In the genomic region with DNA sequence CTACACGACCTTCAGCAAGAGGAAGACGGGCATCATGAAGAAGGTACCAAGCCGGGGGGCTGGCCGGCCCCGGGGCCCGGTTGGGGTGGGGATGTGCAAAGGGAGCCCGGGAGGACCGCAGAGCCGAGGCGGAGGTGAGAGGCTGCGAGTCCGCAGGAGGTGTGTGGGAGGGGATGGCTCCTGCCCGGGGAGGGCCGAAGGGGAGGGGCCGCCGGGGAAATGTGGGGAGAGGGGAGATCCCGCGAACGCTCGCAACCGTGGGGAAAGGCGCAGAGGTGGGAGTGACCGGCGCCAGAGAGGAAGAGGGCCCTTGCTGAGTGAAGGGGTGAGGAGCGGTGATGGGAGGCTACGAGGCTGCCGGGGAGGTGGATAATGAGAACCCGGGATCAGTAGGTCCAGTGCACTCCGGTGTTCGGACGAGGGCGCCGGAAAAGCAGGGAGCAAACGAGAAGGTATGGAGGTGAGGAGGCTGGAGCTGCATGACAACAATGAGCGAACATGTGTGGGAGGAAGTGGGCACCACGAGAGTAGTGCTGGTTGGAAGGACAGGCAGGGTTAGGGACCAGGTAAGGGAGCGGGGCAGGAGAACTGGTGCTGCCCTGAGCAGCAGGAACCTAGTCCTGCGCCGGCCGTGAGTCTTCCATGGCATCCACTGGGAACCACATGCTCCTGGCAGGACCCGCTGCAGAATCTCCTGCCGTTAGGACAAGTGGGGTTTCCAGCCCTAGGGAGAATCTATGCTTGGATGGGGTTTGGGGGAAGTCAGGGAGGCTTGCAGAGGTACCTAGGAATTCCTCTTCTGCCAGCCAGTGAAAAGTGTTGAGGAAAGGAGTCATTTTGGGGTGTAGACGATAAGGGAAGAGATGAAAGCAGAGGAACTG, we compare ENCODE assay signal across 8 cellular contexts. TPM values are rescaled to one million over a fixed set of nuclear protein-coding genes. Genes with fewer than 3 reads are reported as not detected.
DNase-seq lines count a peak whose midpoint lies in the region; ATAC-seq and TF ChIP-seq lines count a peak whose summit lies in the region.

No MANE protein-coding gene starts in this region.

- intact Hi-C loops in cardiac septum (cut with DNase I), result loop anchor here (2.0 kb wide), 1 partner anchor 196 kb away; the partner anchor contains the start of gene ZNF318
- intact Hi-C loops in activated naive CD4-positive, alpha-beta T cell treated with anti-CD3 and anti-CD28 coated beads for 36 hours (cut with micrococcal nuclease), result loop anchor here (5.0 kb wide), 4 partner anchors 400 to 1125 kb away; partner anchors contain the start of genes GTPBP2, POLH and XPO5
- intact Hi-C loops in upper lobe of right lung (cut with DNase I), result no loop called here

- peak overlapping the region; percentile 99 for H3K27ac ChIP-seq in cardiac muscle cell
- peak overlapping the region; percentile 93 to 99 (median 98) for H3K27ac ChIP-seq in Peyer's patch
- H3K27ac ChIP-seq in osteoblast (ENCODE audit: low read depth, low read length), result peak overlapping the region; percentile 92
- peak overlapping the region; percentile 90 for H3K27ac ChIP-seq in upper lobe of right lung

- peak overlapping the region; percentile 90 for H3K4me3 Mint-ChIP-seq in activated naive CD4-positive, alpha-beta T cell treated with anti-CD3 and anti-CD28 coated beads for 36 hours
- H3K4me3 Mint-ChIP-seq in glutamatergic neuron (ENCODE audit: unreplicated experiment), result peak overlapping the region; percentile 100

- no peaks in the 10 kb centered on the region for H3K27me3 Mint-ChIP-seq in activated naive CD4-positive, alpha-beta T cell treated with anti-CD3 and anti-CD28 coated beads for 36 hours (ENCODE audit: low read depth)
- peaks cover 17% of the 10 kb centered on the region for H3K27me3 Mint-ChIP-seq in glutamatergic neuron (ENCODE audit: unreplicated experiment)

- CTCF ChIA-PET in activated naive CD4-positive, alpha-beta T cell treated with anti-CD3 and anti-CD28 coated beads for 36 hours (lab: Charles Lee), result interaction anchor here (0.6 to 1.2 kb wide), 2 partner anchors 29 to 194 kb away, joined by 5 to 6 read pairs; no protein-coding TSS in a partner anchor

- peaks cover 50% of the 10 kb centered on the region for H3K79me2 ChIP-seq in osteoblast (ENCODE audit: insufficient read depth, low read length)

- H3K36me3 Mint-ChIP-seq in activated naive CD4-positive, alpha-beta T cell treated with anti-CD3 and anti-CD28 coated beads for 36 hours (ENCODE audit: low read depth), result peaks cover 14% of the 10 kb centered on the region
- H3K36me3 Mint-ChIP-seq in glutamatergic neuron (ENCODE audit: unreplicated experiment), result no peaks in the 10 kb centered on the region

- no peak overlapping the region for H2AFZ ChIP-seq in osteoblast (ENCODE audit: low read length)

- peaks cover 33% of the 10 kb centered on the region for H4K20me1 ChIP-seq in osteoblast (ENCODE audit: insufficient read depth, low read length)

- H3K9me3 Mint-ChIP-seq in activated naive CD4-positive, alpha-beta T cell treated with anti-CD3 and anti-CD28 coated beads for 36 hours, result no peaks in the 10 kb centered on the region
- peaks cover 16% of the 10 kb centered on the region for H3K9me3 Mint-ChIP-seq in glutamatergic neuron (ENCODE audit: unreplicated experiment)

- ATAC-seq in upper lobe of right lung (no peak), HG03378 (IDR thresholded peaks at IDR 0.05; ENCODE audit: unreplicated experiment) (no peak)

- H3K27me3 ChIP-seq in cardiac muscle cell, result no peaks in the 10 kb centered on the region
- no peaks in the 10 kb centered on the region for H3K27me3 ChIP-seq in Peyer's patch
- no peaks in the 10 kb centered on the region for H3K27me3 ChIP-seq in osteoblast (ENCODE audit: insufficient read depth, low read length)
- H3K27me3 ChIP-seq in upper lobe of right lung, result no peaks in the 10 kb centered on the region

- TF ChIP-seq CTCF in cardiac muscle cell (IDR thresholded peaks at IDR 0.05; ENCODE audit: low read depth, low read length) (no peak), Peyer's patch (IDR thresholded peaks at IDR 0.05) (no peak), glutamatergic neuron (IDR thresholded peaks at IDR 0.05; ENCODE audit: partially characterized antibody, unreplicated experiment) (no peak), osteoblast (IDR thresholded peaks at IDR 0.05; ENCODE audit: extremely low read depth, low read depth, low read length) (no peak), upper lobe of right lung (IDR thresholded peaks at IDR 0.05) (no peak)

- peak overlapping the region; percentile 96 for H3K4me2 ChIP-seq in osteoblast (ENCODE audit: insufficient read depth, low read length)

- H3K4me1 ChIP-seq in cardiac muscle cell (ENCODE audit: low read depth), result peaks cover 16% of the 10 kb centered on the region
- H3K4me1 ChIP-seq in Peyer's patch, result peaks cover 5 to 29% (median 13%) of the 10 kb centered on the region in 4 donors
- peaks cover 36% of the 10 kb centered on the region for H3K4me1 ChIP-seq in osteoblast (ENCODE audit: insufficient read depth, low read length)
- H3K4me1 ChIP-seq in upper lobe of right lung, result peaks cover 37% of the 10 kb centered on the region

- H3K9me3 ChIP-seq in cardiac muscle cell (ENCODE audit: low read depth) (no peaks in the 10 kb centered on the region), Peyer's patch (no peaks in the 10 kb centered on the region), osteoblast (ENCODE audit: low read depth, low read length) (no peaks in the 10 kb centered on the region), upper lobe of right lung (no peaks in the 10 kb centered on the region)

- H3K27ac Mint-ChIP-seq in activated naive CD4-positive, alpha-beta T cell treated with anti-CD3 and anti-CD28 coated beads for 36 hours, result peak overlapping the region; percentile 77
- H3K27ac Mint-ChIP-seq in glutamatergic neuron (ENCODE audit: unreplicated experiment), result peak overlapping the region; percentile 77

- DNase-seq in cardiac muscle cell (ENCODE audit: low read depth in 1 of 2, low spot score in 1 of 2), result peak; percentile 50 to 65
- DNase-seq in cardiac septum (ENCODE audit: low spot score), result no peak
- DNase-seq in Peyer's patch, result peak; percentile 55 to 72 (median 66)
- peak; percentile 71 for DNase-seq in activated naive CD4-positive, alpha-beta T cell treated with anti-CD3 and anti-CD28 coated beads for 36 hours
- DNase-seq in glutamatergic neuron, result peak; percentile 67
- DNase-seq in osteoblast (ENCODE audit: insufficient read length, low spot score, missing footprints), result peak; percentile 83
- DNase-seq in upper lobe of right lung, result peak; percentile 81

- H3K36me3 ChIP-seq in cardiac muscle cell (peaks cover 25% of the 10 kb centered on the region), Peyer's patch (peaks cover 0 to 20% (median 0%) of the 10 kb centered on the region in 3 donors), osteoblast (ENCODE audit: insufficient read depth, low read length) (peaks cover 23% of the 10 kb centered on the region), upper lobe of right lung (peaks cover 20% of the 10 kb centered on the region)

- H3K4me3 ChIP-seq in cardiac muscle cell, result peak overlapping the region; percentile 77
- H3K4me3 ChIP-seq in Peyer's patch, result peak overlapping the region; percentile 90 to 98 (median 94)
- H3K4me3 ChIP-seq in osteoblast (ENCODE audit: insufficient read depth, low read length), result peak overlapping the region; percentile 86
- peak overlapping the region; percentile 97 for H3K4me3 ChIP-seq in upper lobe of right lung

- no peak for TF ChIP-seq POLR2A in Peyer's patch (IDR thresholded peaks at IDR 0.05)

- H3K4me1 Mint-ChIP-seq in activated naive CD4-positive, alpha-beta T cell treated with anti-CD3 and anti-CD28 coated beads for 36 hours (ENCODE audit: low read depth), result peaks cover 36% of the 10 kb centered on the region
- peaks cover 26% of the 10 kb centered on the region for H3K4me1 Mint-ChIP-seq in glutamatergic neuron (ENCODE audit: low read depth, unreplicated experiment)

RNA-seq across cellular contexts. Expression of gene SRF, which starts 1.3 kb away (rescaled TPM):
- 72.1 and 76.8 TPM in 2 replicates for total RNA-seq in cardiac muscle cell
- polyA plus RNA-seq in cardiac muscle cell, result 9.7 and 10.2 TPM in 2 replicates
- total RNA-seq in cardiac septum, result 81.2 TPM
- total RNA-seq in Peyer's patch, result 10 to 100 TPM; 23.1 to 29.7 (median 26.4) TPM
- 10 to 100 TPM; 27.8 to 28.2 TPM for total RNA-seq in activated naive CD4-positive, alpha-beta T cell treated with anti-CD3 and anti-CD28 coated beads for 36 hours
- 20.7 TPM for total RNA-seq in glutamatergic neuron (ENCODE audit: unreplicated experiment)
- total RNA-seq in osteoblast, result 17.7 and 20.6 TPM in 2 replicates
- 33.6 TPM for total RNA-seq in upper lobe of right lung

RNA-seq across cellular contexts. Expression of gene CUL9, which starts 9.6 kb away (rescaled TPM):
- total RNA-seq in cardiac muscle cell, result 34.8 and 76.0 TPM in 2 replicates
- 29.0 and 44.2 TPM in 2 replicates for polyA plus RNA-seq in cardiac muscle cell
- total RNA-seq in cardiac septum, result 15.6 TPM
- total RNA-seq in Peyer's patch, result 100 to 1,000 TPM in 1 of 4 donors, 10 to 100 TPM in 3; 55.5 to 114 (median 85.5) TPM
- total RNA-seq in activated naive CD4-positive, alpha-beta T cell treated with anti-CD3 and anti-CD28 coated beads for 36 hours, result 10 to 100 TPM; 43.1 to 49.3 TPM
- 51.6 TPM for total RNA-seq in glutamatergic neuron (ENCODE audit: unreplicated experiment)
- total RNA-seq in osteoblast, result 34.4 and 34.5 TPM in 2 replicates
- 37.4 TPM for total RNA-seq in upper lobe of right lung

RNA-seq across cellular contexts. Expression of gene DNPH1, which starts 56.9 kb away (rescaled TPM):
- 111 and 176 TPM in 2 replicates for total RNA-seq in cardiac muscle cell
- 138 and 209 TPM in 2 replicates for polyA plus RNA-seq in cardiac muscle cell
- 23.2 TPM for total RNA-seq in cardiac septum
- total RNA-seq in Peyer's patch, result 100 to 1,000 TPM; 138 to 304 (median 176) TPM
- 10 to 100 TPM; 59.7 to 59.8 TPM for total RNA-seq in activated naive CD4-positive, alpha-beta T cell treated with anti-CD3 and anti-CD28 coated beads for 36 hours
- total RNA-seq in glutamatergic neuron (ENCODE audit: unreplicated experiment), result 3.5 TPM
- total RNA-seq in osteoblast, result 32.9 and 33.3 TPM in 2 replicates
- total RNA-seq in upper lobe of right lung, result 27.6 TPM
